ENCODE assay signal across 1 cellular context in genomic region chr1:185342017-185342416, GRCh38.
TF ChIP-seq lines count a peak whose summit lies in the region.

No MANE protein-coding gene starts in this region.

TF ChIP-seq in HEK293, 187 proteins besides CTCF, POLR2A, EP300 and RAD21:
- TF ChIP-seq, protein P1, sequence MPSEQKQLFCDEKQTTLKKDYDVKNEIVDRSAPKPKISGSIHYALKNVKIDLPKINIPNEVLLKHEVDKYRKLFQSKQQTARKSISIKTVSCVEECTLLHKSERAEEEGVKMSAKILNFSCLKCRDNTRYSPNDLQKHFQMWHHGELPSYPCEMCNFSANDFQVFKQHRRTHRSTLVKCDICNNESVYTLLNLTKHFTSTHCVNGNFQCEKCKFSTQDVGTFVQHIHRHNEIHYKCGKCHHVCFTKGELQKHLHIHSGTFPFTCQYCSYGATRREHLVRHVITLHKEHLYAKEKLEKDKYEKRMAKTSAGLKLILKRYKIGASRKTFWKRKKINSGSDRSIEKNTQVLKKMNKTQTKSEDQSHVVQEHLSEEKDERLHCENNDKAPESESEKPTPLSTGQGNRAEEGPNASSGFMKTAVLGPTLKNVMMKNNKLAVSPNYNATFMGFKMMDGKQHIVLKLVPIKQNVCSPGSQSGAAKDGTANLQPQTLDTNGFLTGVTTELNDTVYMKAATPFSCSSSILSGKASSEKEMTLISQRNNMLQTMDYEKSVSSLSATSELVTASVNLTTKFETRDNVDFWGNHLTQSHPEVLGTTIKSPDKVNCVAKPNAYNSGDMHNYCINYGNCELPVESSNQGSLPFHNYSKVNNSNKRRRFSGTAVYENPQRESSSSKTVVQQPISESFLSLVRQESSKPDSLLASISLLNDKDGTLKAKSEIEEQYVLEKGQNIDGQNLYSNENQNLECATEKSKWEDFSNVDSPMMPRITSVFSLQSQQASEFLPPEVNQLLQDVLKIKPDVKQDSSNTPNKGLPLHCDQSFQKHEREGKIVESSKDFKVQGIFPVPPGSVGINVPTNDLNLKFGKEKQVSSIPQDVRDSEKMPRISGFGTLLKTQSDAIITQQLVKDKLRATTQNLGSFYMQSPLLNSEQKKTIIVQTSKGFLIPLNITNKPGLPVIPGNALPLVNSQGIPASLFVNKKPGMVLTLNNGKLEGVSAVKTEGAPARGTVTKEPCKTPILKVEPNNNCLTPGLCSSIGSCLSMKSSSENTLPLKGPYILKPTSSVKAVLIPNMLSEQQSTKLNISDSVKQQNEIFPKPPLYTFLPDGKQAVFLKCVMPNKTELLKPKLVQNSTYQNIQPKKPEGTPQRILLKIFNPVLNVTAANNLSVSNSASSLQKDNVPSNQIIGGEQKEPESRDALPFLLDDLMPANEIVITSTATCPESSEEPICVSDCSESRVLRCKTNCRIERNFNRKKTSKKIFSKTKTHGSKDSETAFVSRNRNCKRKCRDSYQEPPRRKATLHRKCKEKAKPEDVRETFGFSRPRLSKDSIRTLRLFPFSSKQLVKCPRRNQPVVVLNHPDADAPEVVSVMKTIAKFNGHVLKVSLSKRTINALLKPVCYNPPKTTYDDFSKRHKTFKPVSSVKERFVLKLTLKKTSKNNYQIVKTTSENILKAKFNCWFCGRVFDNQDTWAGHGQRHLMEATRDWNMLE (tag by site-specific recombination; conservative IDR thresholded peaks at IDR 0.05; ENCODE audit: low read depth) = no peak
- TF ChIP-seq ZFHX2 (tag by site-specific recombination; conservative IDR thresholded peaks at IDR 0.05) (no peak), ZIC2 (tag by site-specific recombination; IDR thresholded peaks at IDR 0.05) (peak; percentile 75), YY2 (tag by site-specific recombination; IDR thresholded peaks at IDR 0.05) (no peak), ZFP69B (tag by site-specific recombination; IDR thresholded peaks at IDR 0.05) (no peak), ZNF76 (tag by site-specific recombination; IDR thresholded peaks at IDR 0.05; ENCODE audit: borderline replicate concordance, low read depth) (no peak)
